In the genomic region with DNA sequence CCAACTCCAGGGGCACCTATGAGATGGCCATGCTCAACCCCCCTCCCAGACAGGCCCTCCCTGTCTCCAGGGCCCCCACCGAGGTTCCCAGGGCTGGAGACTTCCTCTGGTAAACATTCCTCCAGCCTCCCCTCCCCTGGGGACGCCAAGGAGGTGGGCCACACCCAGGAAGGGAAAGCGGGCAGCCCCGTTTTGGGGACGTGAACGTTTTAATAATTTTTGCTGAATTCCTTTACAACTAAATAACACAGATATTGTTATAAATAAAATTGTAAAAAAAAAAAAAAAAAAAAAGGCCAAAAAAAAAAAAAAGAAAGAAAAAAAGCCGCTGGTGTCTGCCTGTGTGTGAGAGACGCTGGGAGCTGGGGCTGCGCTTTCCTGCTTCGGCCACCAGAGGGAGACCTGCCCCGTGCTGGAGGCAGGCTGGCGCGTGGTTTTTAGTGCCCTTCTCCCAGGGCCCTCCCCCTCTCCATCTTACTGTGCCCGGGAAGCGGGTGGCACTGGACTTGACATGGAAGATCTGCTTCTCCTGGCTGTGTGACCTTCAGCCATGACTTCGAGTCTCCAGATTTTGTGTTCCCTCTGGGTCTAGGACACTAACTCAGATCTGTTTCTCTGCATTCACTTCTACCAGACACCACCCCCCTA, we compare ENCODE assay signal across 1 cellular context.
TF ChIP-seq lines count a peak whose summit lies in the region.

No MANE protein-coding gene starts in this region.

TF ChIP-seq in K562, 482 proteins besides CTCF, POLR2A, EP300 and RAD21 (continued from another document and continues in another):
- TF ChIP-seq EGR1 (conservative IDR thresholded peaks at IDR 0.05): no peak
- TF ChIP-seq, protein P1, sequence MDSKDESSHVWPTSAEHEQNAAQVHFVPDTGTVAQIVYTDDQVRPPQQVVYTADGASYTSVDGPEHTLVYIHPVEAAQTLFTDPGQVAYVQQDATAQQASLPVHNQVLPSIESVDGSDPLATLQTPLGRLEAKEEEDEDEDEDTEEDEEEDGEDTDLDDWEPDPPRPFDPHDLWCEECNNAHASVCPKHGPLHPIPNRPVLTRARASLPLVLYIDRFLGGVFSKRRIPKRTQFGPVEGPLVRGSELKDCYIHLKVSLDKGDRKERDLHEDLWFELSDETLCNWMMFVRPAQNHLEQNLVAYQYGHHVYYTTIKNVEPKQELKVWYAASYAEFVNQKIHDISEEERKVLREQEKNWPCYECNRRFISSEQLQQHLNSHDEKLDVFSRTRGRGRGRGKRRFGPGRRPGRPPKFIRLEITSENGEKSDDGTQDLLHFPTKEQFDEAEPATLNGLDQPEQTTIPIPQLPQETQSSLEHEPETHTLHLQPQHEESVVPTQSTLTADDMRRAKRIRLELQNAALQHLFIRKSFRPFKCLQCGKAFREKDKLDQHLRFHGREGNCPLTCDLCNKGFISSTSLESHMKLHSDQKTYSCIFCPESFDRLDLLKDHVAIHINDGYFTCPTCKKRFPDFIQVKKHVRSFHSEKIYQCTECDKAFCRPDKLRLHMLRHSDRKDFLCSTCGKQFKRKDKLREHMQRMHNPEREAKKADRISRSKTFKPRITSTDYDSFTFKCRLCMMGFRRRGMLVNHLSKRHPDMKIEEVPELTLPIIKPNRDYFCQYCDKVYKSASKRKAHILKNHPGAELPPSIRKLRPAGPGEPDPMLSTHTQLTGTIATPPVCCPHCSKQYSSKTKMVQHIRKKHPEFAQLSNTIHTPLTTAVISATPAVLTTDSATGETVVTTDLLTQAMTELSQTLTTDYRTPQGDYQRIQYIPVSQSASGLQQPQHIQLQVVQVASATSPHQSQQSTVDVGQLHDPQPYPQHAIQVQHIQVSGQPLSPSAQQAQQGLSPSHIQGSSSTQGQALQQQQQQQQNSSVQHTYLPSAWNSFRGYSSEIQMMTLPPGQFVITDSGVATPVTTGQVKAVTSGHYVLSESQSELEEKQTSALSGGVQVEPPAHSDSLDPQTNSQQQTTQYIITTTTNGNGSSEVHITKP (IDR thresholded peaks at IDR 0.05; ENCODE audit: partially characterized antibody): no peak
- TF ChIP-seq, protein P2, sequence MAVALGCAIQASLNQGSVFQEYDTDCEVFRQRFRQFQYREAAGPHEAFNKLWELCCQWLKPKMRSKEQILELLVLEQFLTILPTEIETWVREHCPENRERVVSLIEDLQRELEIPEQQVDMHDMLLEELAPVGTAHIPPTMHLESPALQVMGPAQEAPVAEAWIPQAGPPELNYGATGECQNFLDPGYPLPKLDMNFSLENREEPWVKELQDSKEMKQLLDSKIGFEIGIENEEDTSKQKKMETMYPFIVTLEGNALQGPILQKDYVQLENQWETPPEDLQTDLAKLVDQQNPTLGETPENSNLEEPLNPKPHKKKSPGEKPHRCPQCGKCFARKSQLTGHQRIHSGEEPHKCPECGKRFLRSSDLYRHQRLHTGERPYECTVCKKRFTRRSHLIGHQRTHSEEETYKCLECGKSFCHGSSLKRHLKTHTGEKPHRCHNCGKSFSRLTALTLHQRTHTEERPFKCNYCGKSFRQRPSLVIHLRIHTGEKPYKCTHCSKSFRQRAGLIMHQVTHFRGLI (CRISPR knock-in tag; IDR thresholded peaks at IDR 0.05): no peak
- TF ChIP-seq MTA3 (IDR thresholded peaks at IDR 0.05; ENCODE audit: borderline replicate concordance): 0 out of 2 replicates have a peak, but pooled peaks have one; percentile 47
- TF ChIP-seq, protein P3, sequence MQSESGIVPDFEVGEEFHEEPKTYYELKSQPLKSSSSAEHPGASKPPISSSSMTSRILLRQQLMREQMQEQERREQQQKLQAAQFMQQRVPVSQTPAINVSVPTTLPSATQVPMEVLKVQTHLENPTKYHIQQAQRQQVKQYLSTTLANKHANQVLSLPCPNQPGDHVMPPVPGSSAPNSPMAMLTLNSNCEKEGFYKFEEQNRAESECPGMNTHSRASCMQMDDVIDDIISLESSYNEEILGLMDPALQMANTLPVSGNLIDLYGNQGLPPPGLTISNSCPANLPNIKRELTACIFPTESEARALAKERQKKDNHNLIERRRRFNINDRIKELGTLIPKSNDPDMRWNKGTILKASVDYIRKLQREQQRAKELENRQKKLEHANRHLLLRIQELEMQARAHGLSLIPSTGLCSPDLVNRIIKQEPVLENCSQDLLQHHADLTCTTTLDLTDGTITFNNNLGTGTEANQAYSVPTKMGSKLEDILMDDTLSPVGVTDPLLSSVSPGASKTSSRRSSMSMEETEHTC (IDR thresholded peaks at IDR 0.05): no peak
- no peak for TF ChIP-seq NONO (IDR thresholded peaks at IDR 0.05; ENCODE audit: low read depth in 2 of 2, low read length in 1 of 2)
- TF ChIP-seq, protein P4, sequence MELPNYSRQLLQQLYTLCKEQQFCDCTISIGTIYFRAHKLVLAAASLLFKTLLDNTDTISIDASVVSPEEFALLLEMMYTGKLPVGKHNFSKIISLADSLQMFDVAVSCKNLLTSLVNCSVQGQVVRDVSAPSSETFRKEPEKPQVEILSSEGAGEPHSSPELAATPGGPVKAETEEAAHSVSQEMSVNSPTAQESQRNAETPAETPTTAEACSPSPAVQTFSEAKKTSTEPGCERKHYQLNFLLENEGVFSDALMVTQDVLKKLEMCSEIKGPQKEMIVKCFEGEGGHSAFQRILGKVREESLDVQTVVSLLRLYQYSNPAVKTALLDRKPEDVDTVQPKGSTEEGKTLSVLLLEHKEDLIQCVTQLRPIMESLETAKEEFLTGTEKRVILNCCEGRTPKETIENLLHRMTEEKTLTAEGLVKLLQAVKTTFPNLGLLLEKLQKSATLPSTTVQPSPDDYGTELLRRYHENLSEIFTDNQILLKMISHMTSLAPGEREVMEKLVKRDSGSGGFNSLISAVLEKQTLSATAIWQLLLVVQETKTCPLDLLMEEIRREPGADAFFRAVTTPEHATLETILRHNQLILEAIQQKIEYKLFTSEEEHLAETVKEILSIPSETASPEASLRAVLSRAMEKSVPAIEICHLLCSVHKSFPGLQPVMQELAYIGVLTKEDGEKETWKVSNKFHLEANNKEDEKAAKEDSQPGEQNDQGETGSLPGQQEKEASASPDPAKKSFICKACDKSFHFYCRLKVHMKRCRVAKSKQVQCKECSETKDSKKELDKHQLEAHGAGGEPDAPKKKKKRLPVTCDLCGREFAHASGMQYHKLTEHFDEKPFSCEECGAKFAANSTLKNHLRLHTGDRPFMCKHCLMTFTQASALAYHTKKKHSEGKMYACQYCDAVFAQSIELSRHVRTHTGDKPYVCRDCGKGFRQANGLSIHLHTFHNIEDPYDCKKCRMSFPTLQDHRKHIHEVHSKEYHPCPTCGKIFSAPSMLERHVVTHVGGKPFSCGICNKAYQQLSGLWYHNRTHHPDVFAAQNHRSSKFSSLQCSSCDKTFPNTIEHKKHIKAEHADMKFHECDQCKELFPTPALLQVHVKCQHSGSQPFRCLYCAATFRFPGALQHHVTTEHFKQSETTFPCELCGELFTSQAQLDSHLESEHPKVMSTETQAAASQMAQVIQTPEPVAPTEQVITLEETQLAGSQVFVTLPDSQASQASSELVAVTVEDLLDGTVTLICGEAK (IDR thresholded peaks at IDR 0.05): peak; percentile 74
- TF ChIP-seq, protein P4 (CRISPR knock-in tag; IDR thresholded peaks at IDR 0.05): peak; percentile 59; the same call in 1 of the 2 replicates
- TF ChIP-seq ZC3H11A (IDR thresholded peaks at IDR 0.05; ENCODE audit: low read depth, low read length): no peak
- TF ChIP-seq, protein P5, sequence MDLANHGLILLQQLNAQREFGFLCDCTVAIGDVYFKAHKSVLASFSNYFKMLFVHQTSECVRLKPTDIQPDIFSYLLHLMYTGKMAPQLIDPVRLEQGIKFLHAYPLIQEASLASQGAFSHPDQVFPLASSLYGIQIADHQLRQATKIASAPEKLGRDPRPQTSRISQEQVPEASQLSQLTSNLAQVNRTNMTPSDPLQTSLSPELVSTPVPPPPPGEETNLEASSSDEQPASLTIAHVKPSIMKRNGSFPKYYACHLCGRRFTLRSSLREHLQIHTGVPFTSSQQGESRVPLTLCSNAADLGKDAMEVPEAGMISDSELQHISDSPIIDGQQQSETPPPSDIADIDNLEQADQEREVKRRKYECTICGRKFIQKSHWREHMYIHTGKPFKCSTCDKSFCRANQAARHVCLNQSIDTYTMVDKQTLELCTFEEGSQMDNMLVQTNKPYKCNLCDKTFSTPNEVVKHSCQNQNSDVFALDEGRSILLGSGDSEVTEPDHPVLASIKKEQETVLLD (IDR thresholded peaks at IDR 0.05): no peak
- TF ChIP-seq, protein P6, sequence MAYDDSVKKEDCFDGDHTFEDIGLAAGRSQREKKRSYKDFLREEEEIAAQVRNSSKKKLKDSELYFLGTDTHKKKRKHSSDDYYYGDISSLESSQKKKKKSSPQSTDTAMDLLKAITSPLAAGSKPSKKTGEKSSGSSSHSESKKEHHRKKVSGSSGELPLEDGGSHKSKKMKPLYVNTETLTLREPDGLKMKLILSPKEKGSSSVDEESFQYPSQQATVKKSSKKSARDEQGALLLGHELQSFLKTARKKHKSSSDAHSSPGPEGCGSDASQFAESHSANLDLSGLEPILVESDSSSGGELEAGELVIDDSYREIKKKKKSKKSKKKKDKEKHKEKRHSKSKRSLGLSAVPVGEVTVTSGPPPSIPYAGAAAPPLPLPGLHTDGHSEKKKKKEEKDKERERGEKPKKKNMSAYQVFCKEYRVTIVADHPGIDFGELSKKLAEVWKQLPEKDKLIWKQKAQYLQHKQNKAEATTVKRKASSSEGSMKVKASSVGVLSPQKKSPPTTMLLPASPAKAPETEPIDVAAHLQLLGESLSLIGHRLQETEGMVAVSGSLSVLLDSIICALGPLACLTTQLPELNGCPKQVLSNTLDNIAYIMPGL (CRISPR knock-in tag; IDR thresholded peaks at IDR 0.05): no peak
- TF ChIP-seq SMARCA4 (IDR thresholded peaks at IDR 0.05): no peak
- TF ChIP-seq ZNF347 (CRISPR knock-in tag; IDR thresholded peaks at IDR 0.05; ENCODE audit: low read depth): no peak
- no peak for TF ChIP-seq ZNF644 (tag; IDR thresholded peaks at IDR 0.05; ENCODE audit: low read depth)
- TF ChIP-seq, protein P7, sequence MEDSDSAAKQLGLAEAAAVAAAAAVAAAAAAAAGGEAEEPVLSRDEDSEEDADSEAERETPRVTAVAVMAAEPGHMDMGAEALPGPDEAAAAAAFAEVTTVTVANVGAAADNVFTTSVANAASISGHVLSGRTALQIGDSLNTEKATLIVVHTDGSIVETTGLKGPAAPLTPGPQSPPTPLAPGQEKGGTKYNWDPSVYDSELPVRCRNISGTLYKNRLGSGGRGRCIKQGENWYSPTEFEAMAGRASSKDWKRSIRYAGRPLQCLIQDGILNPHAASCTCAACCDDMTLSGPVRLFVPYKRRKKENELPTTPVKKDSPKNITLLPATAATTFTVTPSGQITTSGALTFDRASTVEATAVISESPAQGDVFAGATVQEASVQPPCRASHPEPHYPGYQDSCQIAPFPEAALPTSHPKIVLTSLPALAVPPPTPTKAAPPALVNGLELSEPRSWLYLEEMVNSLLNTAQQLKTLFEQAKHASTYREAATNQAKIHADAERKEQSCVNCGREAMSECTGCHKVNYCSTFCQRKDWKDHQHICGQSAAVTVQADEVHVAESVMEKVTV (CRISPR knock-in tag; IDR thresholded peaks at IDR 0.05): peak; percentile 75
- TF ChIP-seq, protein P8, sequence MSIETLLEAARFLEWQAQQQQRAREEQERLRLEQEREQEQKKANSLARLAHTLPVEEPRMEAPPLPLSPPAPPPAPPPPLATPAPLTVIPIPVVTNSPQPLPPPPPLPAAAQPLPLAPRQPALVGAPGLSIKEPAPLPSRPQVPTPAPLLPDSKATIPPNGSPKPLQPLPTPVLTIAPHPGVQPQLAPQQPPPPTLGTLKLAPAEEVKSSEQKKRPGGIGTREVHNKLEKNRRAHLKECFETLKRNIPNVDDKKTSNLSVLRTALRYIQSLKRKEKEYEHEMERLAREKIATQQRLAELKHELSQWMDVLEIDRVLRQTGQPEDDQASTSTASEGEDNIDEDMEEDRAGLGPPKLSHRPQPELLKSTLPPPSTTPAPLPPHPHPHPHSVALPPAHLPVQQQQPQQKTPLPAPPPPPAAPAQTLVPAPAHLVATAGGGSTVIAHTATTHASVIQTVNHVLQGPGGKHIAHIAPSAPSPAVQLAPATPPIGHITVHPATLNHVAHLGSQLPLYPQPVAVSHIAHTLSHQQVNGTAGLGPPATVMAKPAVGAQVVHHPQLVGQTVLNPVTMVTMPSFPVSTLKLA (conservative IDR thresholded peaks at IDR 0.05): peak in 1 of 2 experiments; percentile 74; a peak in 2 of 4 replicates
- TF ChIP-seq, protein P9, sequence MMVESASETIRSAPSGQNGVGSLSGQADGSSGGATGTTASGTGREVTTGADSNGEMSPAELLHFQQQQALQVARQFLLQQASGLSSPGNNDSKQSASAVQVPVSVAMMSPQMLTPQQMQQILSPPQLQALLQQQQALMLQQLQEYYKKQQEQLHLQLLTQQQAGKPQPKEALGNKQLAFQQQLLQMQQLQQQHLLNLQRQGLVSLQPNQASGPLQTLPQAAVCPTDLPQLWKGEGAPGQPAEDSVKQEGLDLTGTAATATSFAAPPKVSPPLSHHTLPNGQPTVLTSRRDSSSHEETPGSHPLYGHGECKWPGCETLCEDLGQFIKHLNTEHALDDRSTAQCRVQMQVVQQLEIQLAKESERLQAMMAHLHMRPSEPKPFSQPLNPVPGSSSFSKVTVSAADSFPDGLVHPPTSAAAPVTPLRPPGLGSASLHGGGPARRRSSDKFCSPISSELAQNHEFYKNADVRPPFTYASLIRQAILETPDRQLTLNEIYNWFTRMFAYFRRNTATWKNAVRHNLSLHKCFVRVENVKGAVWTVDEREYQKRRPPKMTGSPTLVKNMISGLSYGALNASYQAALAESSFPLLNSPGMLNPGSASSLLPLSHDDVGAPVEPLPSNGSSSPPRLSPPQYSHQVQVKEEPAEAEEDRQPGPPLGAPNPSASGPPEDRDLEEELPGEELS (CRISPR knock-in tag; IDR thresholded peaks at IDR 0.05; ENCODE audit: borderline replicate concordance): no peak
- TF ChIP-seq, protein P10, sequence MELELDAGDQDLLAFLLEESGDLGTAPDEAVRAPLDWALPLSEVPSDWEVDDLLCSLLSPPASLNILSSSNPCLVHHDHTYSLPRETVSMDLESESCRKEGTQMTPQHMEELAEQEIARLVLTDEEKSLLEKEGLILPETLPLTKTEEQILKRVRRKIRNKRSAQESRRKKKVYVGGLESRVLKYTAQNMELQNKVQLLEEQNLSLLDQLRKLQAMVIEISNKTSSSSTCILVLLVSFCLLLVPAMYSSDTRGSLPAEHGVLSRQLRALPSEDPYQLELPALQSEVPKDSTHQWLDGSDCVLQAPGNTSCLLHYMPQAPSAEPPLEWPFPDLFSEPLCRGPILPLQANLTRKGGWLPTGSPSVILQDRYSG (tag; conservative IDR thresholded peaks at IDR 0.05; ENCODE audit: low read depth): no peak
